Comparison of ENCODE assay signal across 10 cellular contexts in genomic region chr14:22464422-22465142, GRCh38.
DNase-seq lines count a peak whose midpoint lies in the region; ATAC-seq and TF ChIP-seq lines count a peak whose summit lies in the region.
"Had no signal": no experiment of that assay in that cellular context is flagged by ENCODE, and none has a peak within 500 bp of the region (broad histone marks: within the 10 kb centered on the region; RNA-seq: fewer than 3 reads in every experiment).

No MANE protein-coding gene starts in this region.

- no peak overlapping the region for H3K4me3 ChIP-seq in HL-60 (replicated peaks; ENCODE audit: insufficient read depth, low read length)
- H3K4me3 ChIP-seq: mucosa of descending colon had no signal

- no peaks in the 10 kb centered on the region for H3K27me3 ChIP-seq in HL-60 (ENCODE audit: insufficient read depth, poor library complexity, severe bottlenecking)

- ATAC-seq in GM18499 (IDR thresholded peaks at IDR 0.05; ENCODE audit: insufficient read depth, unreplicated experiment) (peak; percentile 46), GM19438 (IDR thresholded peaks at IDR 0.05; ENCODE audit: low read depth, unreplicated experiment) (peak; percentile 64), HG02885 (IDR thresholded peaks at IDR 0.05; ENCODE audit: poor library complexity, unreplicated experiment) (peak; percentile 70)
- ATAC-seq: mucosa of descending colon had no signal

- DNase-seq in HL-60 (ENCODE audit: low read depth in 1 of 2, low spot score in 1 of 2) (no peak), NCI-H1048 (lab: John Stamatoyannopoulos, UW) (no peak), caudate nucleus (lab: John Stamatoyannopoulos, UW) (no peak), retina (no peak), CD1c-positive myeloid dendritic cell (ENCODE audit: extremely low spot score) (no peak)
- DNase-seq: effector memory CD4-positive, alpha-beta T cell; mucosa of descending colon had no signal

- no peak for TF ChIP-seq CTCF in HL-60 (IDR thresholded peaks at IDR 0.05; ENCODE audit: insufficient read depth, low read length)

- H3K27ac ChIP-seq in HL-60 (replicated peaks) = 0 out of 2 replicates have a peak overlapping the region, but pooled peaks have one; percentile 8
- H3K27ac ChIP-seq in caudate nucleus (ENCODE audit: low read depth, low read length) = no peak overlapping the region
